12 cellular contexts compared by ENCODE assay signal in genomic region chr10:71962915-71963314, GRCh38. TPM values are rescaled to one million over a fixed set of nuclear protein-coding genes. Genes with fewer than 3 reads are reported as not detected.
DNase-seq lines count a peak whose midpoint lies in the region; ATAC-seq and TF ChIP-seq lines count a peak whose summit lies in the region.
"Had no signal": no experiment of that assay in that cellular context is flagged by ENCODE, and none has a peak within 500 bp of the region (broad histone marks: within the 10 kb centered on the region; RNA-seq: fewer than 3 reads in every experiment).

No MANE protein-coding gene starts in this region.

- intact Hi-C loops in right cardiac atrium (cut with DNase I) (loop anchor here in 3 of 4 donors (5.0 to 10.0 kb wide), 3 partner anchors 69 to 372 kb away; no protein-coding TSS in a partner anchor), gastrocnemius medialis (cut with DNase I; ENCODE audit: low total_unique reads) (loop anchor here (1.0 to 5.0 kb wide), 2 partner anchors 46 to 254 kb away; partner anchors contain the start of genes ANAPC16 and ASCC1)

- H3K79me2 ChIP-seq in GM23248 (ENCODE audit: insufficient read depth), result peaks cover 33% of the 10 kb centered on the region

- peak overlapping the region; percentile 94 for H3K9ac ChIP-seq in GM23248

- H3K4me1 ChIP-seq in GM23248 (ENCODE audit: insufficient read depth), result peaks cover 16% of the 10 kb centered on the region
- peaks cover 6% of the 10 kb centered on the region for H3K4me1 ChIP-seq in right cardiac atrium (ENCODE audit: control insufficient read depth, insufficient read depth, low read length)
- peaks cover 33 to 41% of the 10 kb centered on the region in 2 donors for H3K4me1 ChIP-seq in gastrocnemius medialis

- no peak for ATAC-seq in T-cell (replicated peaks in 1 of 4)
- ATAC-seq in right cardiac atrium, result no peak
- no peak for ATAC-seq in gastrocnemius medialis
- ATAC-seq in GM18858 (IDR thresholded peaks at IDR 0.05; ENCODE audit: unreplicated experiment), result no peak
- ATAC-seq in GM18868 (IDR thresholded peaks at IDR 0.05; ENCODE audit: unreplicated experiment), result no peak

- no peaks in the 10 kb centered on the region for H3K9me3 ChIP-seq in GM23248 (ENCODE audit: low read depth)
- H3K9me3 ChIP-seq in right cardiac atrium (ENCODE audit: control insufficient read depth, low read length), result no peaks in the 10 kb centered on the region
- H3K9me3 ChIP-seq in gastrocnemius medialis, result no peaks in the 10 kb centered on the region

- H3K27ac Mint-ChIP-seq in T-cell, result no peak overlapping the region

- no peaks in the 10 kb centered on the region for H3K9me2 ChIP-seq in GM23248 (ENCODE audit: insufficient read depth)

- in situ Hi-C loops in GM23248 (cut with MboI) (no loop called here), gastrocnemius medialis (cut with MboI; ENCODE audit: low sequenced_read_pairs in 4 of 4) (loop anchor here in 3 of 4 donors (25.0 kb wide), 1 partner anchor 374 kb away; no protein-coding TSS in a partner anchor)

- DNase-seq in GM23248 (no peak), T-cell (no peak), right cardiac atrium (no peak), gastrocnemius medialis (no peak), activated gamma-delta T cell (lab: John Stamatoyannopoulos, UW) (no peak), NCI-H1105 (lab: John Stamatoyannopoulos, UW) (no peak)
- DNase-seq: cerebellar nuclear complex; foreskin melanocyte; NCI-H1417 treated with DMSO at 0.1 percent for 48 hours; NK-92 treated with Interleukin-12 subunit alpha and Interleukin-12 subunit beta, amount 100 ng/mL, for 24 hours had no signal

- CTCF ChIA-PET in T-cell (lab: Charles Lee), result no interaction called here

- H3K36me3 Mint-ChIP-seq in T-cell, result no peaks in the 10 kb centered on the region

- no peak overlapping the region for H3K4me2 ChIP-seq in GM23248 (ENCODE audit: unreplicated experiment)

- POLR2A ChIA-PET in T-cell (lab: Charles Lee), result interaction anchor here in 1 of 2 donors (0.6 kb wide), 1 partner anchor 14 kb away, joined by 4 read pairs; no protein-coding TSS in a partner anchor

- H4K20me1 ChIP-seq in GM23248 (ENCODE audit: insufficient read depth), result peaks cover 5% of the 10 kb centered on the region; the same call in 1 of the 2 replicates

- no peaks in the 10 kb centered on the region for H3K9me3 Mint-ChIP-seq in T-cell

- peak overlapping the region; percentile 76; the same call in 1 of the 2 replicates for H2AFZ ChIP-seq in GM23248

- H3K4me3 ChIP-seq in GM23248, result no peak overlapping the region; the same call in 1 of the 2 replicates
- H3K4me3 ChIP-seq in right cardiac atrium (ENCODE audit: low read length), result no peak overlapping the region
- no peak overlapping the region for H3K4me3 ChIP-seq in gastrocnemius medialis

- no peak for TF ChIP-seq CTCF in gastrocnemius medialis (IDR thresholded peaks at IDR 0.05 in 4 of 5, conservative IDR thresholded peaks at IDR 0.05 in 1 of 5)

- H3K4me1 Mint-ChIP-seq in T-cell, result peaks cover 7 to 12% (median 11%) of the 10 kb centered on the region in 3 donors

- H3K27me3 ChIP-seq in GM23248 (replicated peaks; ENCODE audit: insufficient read depth) (no peaks in the 10 kb centered on the region), right cardiac atrium (ENCODE audit: control insufficient read depth, insufficient read depth) (no peaks in the 10 kb centered on the region), gastrocnemius medialis (no peaks in the 10 kb centered on the region)

- no peak for TF ChIP-seq POLR2A in gastrocnemius medialis (IDR thresholded peaks at IDR 0.05)

- H3K4me3 Mint-ChIP-seq in T-cell, result peak overlapping the region in 2 of 3 donors; percentile 41 to 79

- 90 to 93% methylated on average over 6 of the region's 6 CpGs for WGBS in GM23248 (ENCODE audit: low coverage in 1 of 2, low lambda C conversion rate in 2 of 2, missing lambda C conversion rate in 2 of 2), 2 experiments
- 76% methylated on average over 6 of the region's 6 CpGs for WGBS in right cardiac atrium

- peaks cover 23% of the 10 kb centered on the region for H3F3A ChIP-seq in GM23248 (ENCODE audit: insufficient read depth)

- H3K36me3 ChIP-seq in GM23248 (ENCODE audit: low read depth) (no peaks in the 10 kb centered on the region), gastrocnemius medialis (no peaks in the 10 kb centered on the region)

- peaks cover 43 to 51% of the 10 kb centered on the region in 2 donors for H3K27me3 Mint-ChIP-seq in T-cell

- H3K27ac ChIP-seq in GM23248 (peak overlapping the region; percentile 90), right cardiac atrium (ENCODE audit: low read length) (peak overlapping the region; percentile 46), gastrocnemius medialis (peak overlapping the region; percentile 96 to 99 (median 97))

RNA-seq across cellular contexts. Expression of gene CHST3, which starts 1.3 kb away (rescaled TPM):
- total RNA-seq in GM23248 (2014; rRNA removed; shearing (Covaris generic)), result 42.2 and 43.3 TPM in 2 replicates
- 10.4 and 10.7 TPM in 2 replicates for polyA plus RNA-seq in GM23248 (2016; fragmentation: Nextera tagmentation; extraction: Ambion mirVana)
- under 1 TPM in 3 of 5 donors, not detected in 2; 0.09 to 0.10 (median 0.09) TPM for total RNA-seq in T-cell
- 10 to 100 TPM; 19.8 to 37.0 (median 23.3) TPM for total RNA-seq in right cardiac atrium
- polyA plus RNA-seq in right cardiac atrium, result 14.9 TPM
- total RNA-seq in gastrocnemius medialis, result 10 to 100 TPM; 11.5 to 31.6 (median 16.3) TPM

Comparison
In these comparisons a context has a peak if more than half of its experiments do, and no peak if none do; other contexts are left out.
1. H3K27ac ChIP-seq: peak in every context shown above with its lines; median percentile 97 in gastrocnemius medialis; 90 in GM23248; 46 in right cardiac atrium.
2. RNA of gene CHST3, which starts 1.3 kb away (total RNA-seq): 42.2 to 43.3 TPM in GM23248, 19.8 to 37.0 TPM in right cardiac atrium and 11.5 to 31.6 TPM in gastrocnemius medialis; 0.09 to 0.10 TPM in T-cell; every median in the first group is over 10 times any median in the second.